ENCODE assay signal across 8 cellular contexts in the genomic region with DNA sequence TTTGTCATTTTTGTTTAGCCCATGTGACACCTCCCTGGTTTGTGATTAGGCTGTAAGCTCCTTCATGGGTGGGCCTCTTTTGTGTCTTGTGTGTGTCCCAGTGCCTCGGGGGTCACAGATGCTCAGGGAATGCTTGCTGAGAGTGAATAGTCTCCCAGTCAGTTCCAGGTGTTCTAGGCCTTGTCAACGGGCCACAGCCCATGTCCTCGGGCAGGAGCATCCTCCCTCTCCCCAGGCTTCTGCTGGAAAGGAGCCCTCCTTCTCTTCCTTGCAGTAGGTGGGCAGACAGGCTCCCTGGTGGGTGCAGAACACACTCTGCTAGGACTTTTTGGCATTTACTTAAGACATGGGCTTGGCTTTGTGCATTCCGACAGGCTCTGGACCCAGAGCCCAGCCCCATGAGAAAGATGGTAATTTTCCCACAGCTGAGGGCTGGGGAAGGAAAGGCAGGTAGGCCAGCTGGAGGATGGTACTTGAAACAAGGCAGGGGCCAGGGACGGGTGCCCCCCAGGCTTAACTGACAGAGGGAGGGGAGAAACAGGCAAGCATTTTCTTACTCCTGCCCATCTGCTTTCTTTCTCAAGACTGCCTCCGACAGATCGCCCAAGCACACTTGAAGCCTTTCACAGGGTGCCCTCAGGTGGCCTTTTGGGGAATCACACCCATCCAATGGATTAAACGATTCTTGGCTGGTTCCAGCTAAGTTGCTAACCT. TPM values are rescaled to one million over a fixed set of nuclear protein-coding genes. Genes with fewer than 3 reads are reported as not detected.
DNase-seq lines count a peak whose midpoint lies in the region; ATAC-seq and TF ChIP-seq lines count a peak whose summit lies in the region.

No MANE protein-coding gene starts in this region.

- no peaks in the 10 kb centered on the region for H3K36me3 ChIP-seq in left ventricle myocardium inferior

- peaks cover 50% of the 10 kb centered on the region for H3K4me1 ChIP-seq in left ventricle myocardium inferior

- peak overlapping the region; percentile 90 for H3K27ac ChIP-seq in left ventricle myocardium inferior (replicated peaks)

- intact Hi-C loops in left ventricle myocardium inferior (cut with micrococcal nuclease) = loop anchor here (5.0 kb wide), 2 partner anchors 113 to 167 kb away; no protein-coding TSS in a partner anchor

- no peak for ATAC-seq in HG03159 (IDR thresholded peaks at IDR 0.05; ENCODE audit: unreplicated experiment)
- ATAC-seq in GM18867 (IDR thresholded peaks at IDR 0.05; ENCODE audit: unreplicated experiment) = no peak

- peak; percentile 67 to 90 (median 77) for DNase-seq in NCI-H1417 (lab: John Stamatoyannopoulos, UW)
- DNase-seq in SW480 (ENCODE audit: low spot score) = peak; percentile 66
- DNase-seq in activated naive CD8-positive, alpha-beta T cell treated with anti-CD3 and anti-CD28 coated beads, Interleukin-2, amount 50 U/mL, for 16 hours (ENCODE audit: low read depth, low spot score) = peak; percentile 40
- peak; percentile 71 for DNase-seq in left ventricle myocardium inferior
- peak; percentile 84 for DNase-seq in retina

- no peaks in the 10 kb centered on the region for H3K27me3 ChIP-seq in left ventricle myocardium inferior (ENCODE audit: low read depth)

- no peaks in the 10 kb centered on the region for H3K9me3 ChIP-seq in left ventricle myocardium inferior (replicated peaks)

- no peak overlapping the region for H3K4me3 ChIP-seq in left ventricle myocardium inferior

- TF ChIP-seq CTCF in GM12873 (IDR thresholded peaks at IDR 0.05; ENCODE audit: insufficient read depth, low read depth, low read length, missing control alignments) (peak; percentile 92), left ventricle myocardium inferior (IDR thresholded peaks at IDR 0.05; ENCODE audit: borderline replicate concordance) (peak; percentile 87)

RNA-seq across cellular contexts. Expression of gene CPLANE2, which starts 7.1 kb away (rescaled TPM):
- total RNA-seq in left ventricle myocardium inferior = 9.7 TPM

RNA-seq across cellular contexts. Expression of gene ARHGEF19, which starts 31.6 kb away (rescaled TPM):
- total RNA-seq in left ventricle myocardium inferior = 2.2 TPM
